Comparison of ENCODE assay signal across 7 cellular contexts in the genomic region with DNA sequence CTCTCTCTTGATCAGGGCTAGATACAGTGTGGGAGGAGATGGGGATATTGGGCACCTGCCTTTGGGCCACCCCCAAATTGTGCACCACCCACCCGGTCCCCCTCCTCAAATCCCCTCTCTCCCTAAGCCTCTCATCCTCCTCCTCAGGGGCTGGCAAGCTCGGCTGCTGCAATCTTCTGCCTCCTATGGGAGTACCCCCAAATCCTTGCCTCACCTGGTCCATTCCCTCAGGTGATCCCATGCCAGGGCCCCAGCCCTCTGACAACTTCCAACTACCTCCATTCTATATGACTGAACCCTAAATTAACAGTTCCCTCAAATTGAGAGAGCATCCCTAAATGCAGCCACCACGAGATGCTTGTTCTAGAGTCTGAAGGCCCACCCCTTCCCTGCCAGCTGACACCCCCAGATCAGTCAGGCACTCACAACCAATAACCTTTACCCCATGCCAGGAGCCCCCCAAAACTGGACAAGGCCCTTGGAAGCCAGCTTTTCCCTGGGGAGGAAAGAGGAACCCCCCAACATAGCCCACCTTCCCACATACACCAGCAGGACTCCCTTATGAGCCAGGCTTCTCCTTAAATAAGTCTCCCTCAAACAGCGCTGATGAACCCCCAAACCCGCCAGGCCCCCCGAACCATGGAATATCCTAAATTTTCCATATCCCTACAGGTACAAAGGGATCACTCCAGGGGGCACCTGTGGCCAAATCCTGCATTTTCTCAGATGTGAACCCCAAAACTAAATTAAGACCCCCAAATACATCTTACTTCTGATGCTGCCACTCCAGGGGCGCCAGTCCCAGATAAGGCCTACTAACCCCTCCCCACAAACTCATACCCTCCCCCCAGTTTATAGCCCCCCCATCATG. TPM values are rescaled to one million over a fixed set of nuclear protein-coding genes. Genes with fewer than 3 reads are reported as not detected.
DNase-seq lines count a peak whose midpoint lies in the region; ATAC-seq and TF ChIP-seq lines count a peak whose summit lies in the region.
"Had no signal": no experiment of that assay in that cellular context is flagged by ENCODE, and none has a peak within 500 bp of the region (broad histone marks: within the 10 kb centered on the region; RNA-seq: fewer than 3 reads in every experiment).

No MANE protein-coding gene starts in this region.

- DNase-seq in chondrocyte (ENCODE audit: low spot score) = no peak
- DNase-seq in islet precursor cell = no peak
- no peak for DNase-seq in NCI-H2081 treated with DMSO at 0.1 percent for 48 hours (lab: John Stamatoyannopoulos, UW)
- DNase-seq: stimulated activated CD4-positive, alpha-beta T cell treated with anti-CD3 and anti-CD28 coated beads, Interleukin-1b, Interleukin-23, amount 100 ng/mL, for 48 hours had no signal

- no peaks in the 10 kb centered on the region for H3K27me3 ChIP-seq in HUES48 (ENCODE audit: control insufficient read depth, insufficient read depth, low read length)
- H3K27me3 ChIP-seq in parathyroid adenoma (ENCODE audit: control insufficient read depth, insufficient read depth, low read length) = no peaks in the 10 kb centered on the region

- no peak overlapping the region for H2AFZ ChIP-seq in parathyroid adenoma

- no peak for ATAC-seq in GM18858 (IDR thresholded peaks at IDR 0.05; ENCODE audit: unreplicated experiment)

- H3K9ac ChIP-seq in HUES48 (ENCODE audit: low read depth, low read length) (no peak overlapping the region), parathyroid adenoma (peak overlapping the region; percentile 82)

- TF ChIP-seq CTCF in chondrocyte (IDR thresholded peaks at IDR 0.05) (no peak), parathyroid adenoma (IDR thresholded peaks at IDR 0.05) (no peak)

- H3K27ac ChIP-seq in HUES48 (ENCODE audit: low read depth, low read length) (peak overlapping the region; percentile 67), parathyroid adenoma (peak overlapping the region; percentile 74)

- peaks cover 1% of the 10 kb centered on the region for H3K36me3 Mint-ChIP-seq in chondrocyte (ENCODE audit: low read depth)

- H3K4me3 ChIP-seq in HUES48 (ENCODE audit: low read depth, low read length) (peak overlapping the region; percentile 46), parathyroid adenoma (ENCODE audit: low read depth, low read length) (peak overlapping the region; percentile 54)

- H3K4me1 ChIP-seq in HUES48 (ENCODE audit: control insufficient read depth, insufficient read depth, low read length) = peaks cover 43% of the 10 kb centered on the region
- peaks cover 40% of the 10 kb centered on the region for H3K4me1 ChIP-seq in parathyroid adenoma

- H3K4me2 ChIP-seq in parathyroid adenoma (ENCODE audit: low read length) = peak overlapping the region; percentile 89

- peak overlapping the region; percentile 78 for H3K4me3 Mint-ChIP-seq in chondrocyte (ENCODE audit: unreplicated experiment)

- H3K27me3 Mint-ChIP-seq in chondrocyte (ENCODE audit: low read depth) = no peaks in the 10 kb centered on the region

- H3K36me3 ChIP-seq in HUES48 (ENCODE audit: control insufficient read depth, insufficient read depth, low read length) (peaks cover 5% of the 10 kb centered on the region), parathyroid adenoma (ENCODE audit: control insufficient read depth, insufficient read depth, low read length) (no peaks in the 10 kb centered on the region)

- peak overlapping the region; percentile 97 for H3K27ac Mint-ChIP-seq in chondrocyte (ENCODE audit: unreplicated experiment)

- H3K4me1 Mint-ChIP-seq in chondrocyte (ENCODE audit: low read depth) = peaks cover 74% of the 10 kb centered on the region

- peaks cover 14% of the 10 kb centered on the region for H3K79me2 ChIP-seq in parathyroid adenoma

- H3K9me3 Mint-ChIP-seq in chondrocyte (ENCODE audit: low read depth) = no peaks in the 10 kb centered on the region

- H3K9me3 ChIP-seq in HUES48 (ENCODE audit: control insufficient read depth, insufficient read depth, low read length) = no peaks in the 10 kb centered on the region
- no peaks in the 10 kb centered on the region for H3K9me3 ChIP-seq in parathyroid adenoma (ENCODE audit: control insufficient read depth, low read length)

RNA-seq across cellular contexts. Expression of a gene that starts 3.2 kb away (rescaled TPM):
- total RNA-seq in chondrocyte = 28.3 to 34.4 TPM (median 31.3 TPM) in 3 replicates

RNA-seq across cellular contexts. Expression of a gene that starts 3.3 kb away (rescaled TPM):
- 427 to 584 TPM (median 454 TPM) in 3 replicates for total RNA-seq in chondrocyte

RNA-seq across cellular contexts. Expression of a gene that starts 17.8 kb away (rescaled TPM):
- total RNA-seq in chondrocyte = 58.8 to 65.2 TPM (median 59.5 TPM) in 3 replicates

RNA-seq across cellular contexts. Expression of a gene that starts 22.8 kb away (rescaled TPM):
- total RNA-seq in chondrocyte = 49.5 to 57.8 TPM (median 53.1 TPM) in 3 replicates

RNA-seq across cellular contexts. Expression of a gene that starts 25.8 kb away (rescaled TPM):
- total RNA-seq in chondrocyte = 449 to 459 TPM (median 455 TPM) in 3 replicates
